15 cellular contexts compared by ENCODE assay signal in genomic region chr3:60045686-60046085, GRCh38.
DNase-seq lines count a peak whose midpoint lies in the region; ATAC-seq and TF ChIP-seq lines count a peak whose summit lies in the region.
"Had no signal": no experiment of that assay in that cellular context is flagged by ENCODE, and none has a peak within 500 bp of the region (broad histone marks: within the 10 kb centered on the region; RNA-seq: fewer than 3 reads in every experiment).

No MANE protein-coding gene starts in this region.

- no peaks in the 10 kb centered on the region for H3K27me3 Mint-ChIP-seq in CD4-positive, CD25-positive, alpha-beta regulatory T cell
- H3K27me3 Mint-ChIP-seq in brain = no peaks in the 10 kb centered on the region

- no peaks in the 10 kb centered on the region for H3K36me3 ChIP-seq in CD4-positive, CD25-positive, alpha-beta regulatory T cell (ENCODE audit: control insufficient read depth, insufficient read depth, low read length)
- H3K36me3 ChIP-seq in MG63 (no peaks in the 10 kb centered on the region), prostate gland (no peaks in the 10 kb centered on the region)

- TF ChIP-seq CTCF in brain (conservative IDR thresholded peaks at IDR 0.05) (no peak), prostate gland (IDR thresholded peaks at IDR 0.05) (no peak)

- ATAC-seq in CD4-positive, CD25-positive, alpha-beta regulatory T cell (ENCODE audit: low read depth in 2 of 2) = no peak
- ATAC-seq: SK-N-SH treated with all-trans-retinoic acid at 6 μM for 48 hours had no signal

- peak overlapping the region; percentile 13 for H3K4me3 ChIP-seq in CD4-positive, CD25-positive, alpha-beta regulatory T cell (ENCODE audit: low read depth, low read length)
- H3K4me3 ChIP-seq in MG63 = no peak overlapping the region
- H3K4me3 ChIP-seq in prostate gland = no peak overlapping the region
- H3K4me3 ChIP-seq: GM23248 had no signal

- peaks cover 0 to 5% of the 10 kb centered on the region in 2 experiments for H3K9me3 ChIP-seq in CD4-positive, CD25-positive, alpha-beta regulatory T cell (ENCODE audit: control insufficient read depth in 2 of 2, low read length in 2 of 2)
- no peaks in the 10 kb centered on the region for H3K9me3 ChIP-seq in MG63
- H3K9me3 ChIP-seq in prostate gland = no peaks in the 10 kb centered on the region

- H3K4me1 Mint-ChIP-seq in CD4-positive, CD25-positive, alpha-beta regulatory T cell = peaks cover 21 to 60% (median 42%) of the 10 kb centered on the region in 4 donors
- peaks cover 16% of the 10 kb centered on the region for H3K4me1 Mint-ChIP-seq in brain
- H3K4me1 Mint-ChIP-seq: IgD-negative memory B cell had no signal

- DNase-seq in NCI-H748 (lab: John Stamatoyannopoulos, UW; ENCODE audit: unreplicated experiment) (peak; percentile 59), NCI-H748 treated with DMSO at 0.1 percent for 48 hours (lab: John Stamatoyannopoulos, UW) (no peak), NCI-H1092 (lab: John Stamatoyannopoulos, UW) (peak; percentile 20), MG63 (no peak), SIG-M5 (lab: John Stamatoyannopoulos, UW) (no peak), prostate gland (ENCODE audit: low spot score) (no peak)
- no peak for DNase-seq in CD4-positive, CD25-positive, alpha-beta regulatory T cell
- DNase-seq: DND-41, GF-D8, GM23248, NCI-H1694, NCI-H526 treated with DMSO at 0.1 percent for 48 hours had no signal

- no peak for TF ChIP-seq POLR2A in prostate gland (IDR thresholded peaks at IDR 0.05)

- H3K4me3 Mint-ChIP-seq in CD4-positive, CD25-positive, alpha-beta regulatory T cell = peak overlapping the region in 1 of 4 donors; percentile 29
- H3K4me3 Mint-ChIP-seq in brain = peak overlapping the region in 1 of 5 experiments; percentile 16
- H3K4me3 Mint-ChIP-seq: IgD-negative memory B cell had no signal

- WGBS in prostate gland = 91% methylated on average over 1 of the region's 1 CpG

- H3K27me3 ChIP-seq in CD4-positive, CD25-positive, alpha-beta regulatory T cell (ENCODE audit: control insufficient read depth, insufficient read depth, low read length) = no peaks in the 10 kb centered on the region
- no peaks in the 10 kb centered on the region for H3K27me3 ChIP-seq in MG63
- H3K27me3 ChIP-seq in prostate gland (replicated peaks; ENCODE audit: insufficient read depth) = no peaks in the 10 kb centered on the region

- H3K9me3 Mint-ChIP-seq in CD4-positive, CD25-positive, alpha-beta regulatory T cell = peaks cover 0 to 16% (median 0%) of the 10 kb centered on the region in 7 donors
- H3K9me3 Mint-ChIP-seq in brain = peaks cover 0 to 14% (median 8%) of the 10 kb centered on the region in 5 experiments

- H3K27ac ChIP-seq in CD4-positive, CD25-positive, alpha-beta regulatory T cell (ENCODE audit: insufficient read depth, low read length, poor library complexity, severe bottlenecking) = peak overlapping the region; percentile 20
- H3K27ac ChIP-seq in prostate gland = no peak overlapping the region
- H3K27ac ChIP-seq: GM23248 had no signal

- peaks cover 34% of the 10 kb centered on the region for H3K4me1 ChIP-seq in CD4-positive, CD25-positive, alpha-beta regulatory T cell (ENCODE audit: control insufficient read depth, insufficient read depth, low read length, poor library complexity, severe bottlenecking)
- no peaks in the 10 kb centered on the region for H3K4me1 ChIP-seq in prostate gland (replicated peaks)

- H3K27ac Mint-ChIP-seq in CD4-positive, CD25-positive, alpha-beta regulatory T cell = peak overlapping the region; percentile 42 to 93 (median 57)
- peak overlapping the region in 3 of 5 experiments; percentile 6 to 59 (median 45) for H3K27ac Mint-ChIP-seq in brain

- intact Hi-C loops in prostate gland (cut with DNase I) = no loop called here

- peaks cover 4% of the 10 kb centered on the region for H3K36me3 Mint-ChIP-seq in CD4-positive, CD25-positive, alpha-beta regulatory T cell
- no peaks in the 10 kb centered on the region for H3K36me3 Mint-ChIP-seq in brain
- H3K36me3 Mint-ChIP-seq: IgD-negative memory B cell had no signal

Comparison
In these comparisons a context has a peak if more than half of its experiments do, and no peak if none do; other contexts are left out.
1. DNase-seq: peak in NCI-H748 (single experiment) and NCI-H1092 (single experiment); none in NCI-H748 treated with DMSO at 0.1 percent for 48 hours (single experiment), CD4-positive, CD25-positive, alpha-beta regulatory T cell (0 of 3), MG63 (single experiment), SIG-M5 (single experiment) and prostate gland (single experiment).